Comparison of ENCODE assay signal across 29 cellular contexts in genomic region chr6:76533661-76534060, GRCh38.
"Had no signal": no experiment of that assay in that cellular context is flagged by ENCODE, and none has a peak within 500 bp of the region (broad histone marks: within the 10 kb centered on the region; RNA-seq: fewer than 3 reads in every experiment).

No MANE protein-coding gene starts in this region.

- H3K4me1 ChIP-seq: adrenal gland, body of pancreas, breast epithelium had no signal

- H3K4me3 Mint-ChIP-seq: activated B cell treated with CpG ODN at 0.5 μM for 24 hours; activated CD4-positive, alpha-beta memory T cell treated with anti-CD3 and anti-CD28 coated beads for 36 hours; activated CD4-positive, alpha-beta T cell treated with anti-CD3 and anti-CD28 coated beads, Interleukin-2, amount 10 ng/mL, durations not matched to agents 24 days and 14 days; activated CD8-positive, alpha-beta T cell treated with anti-CD3 and anti-CD28 coated beads for 36 hours; activated naive CD4-positive, alpha-beta T cell treated with anti-CD3 and anti-CD28 coated beads for 36 hours; activated naive CD8-positive, alpha-beta T cell treated with anti-CD3 and anti-CD28 coated beads for 36 hours; activated T-cell treated with anti-CD3 and anti-CD28 coated beads, Interleukin-2, amount 50 U/mL, for 24 hours; T-cell; T-helper 17 cell had no signal

- H3K36me3 Mint-ChIP-seq: activated CD4-positive, alpha-beta memory T cell treated with anti-CD3 and anti-CD28 coated beads for 36 hours; activated naive CD8-positive, alpha-beta T cell treated with anti-CD3 and anti-CD28 coated beads for 36 hours; T-cell had no signal

- H3K36me3 ChIP-seq: adrenal gland, brain microvascular endothelial cell, breast epithelium had no signal

- H3K9me3 ChIP-seq: adrenal gland, body of pancreas had no signal

- ATAC-seq: activated CD8-positive, alpha-beta T cell treated with anti-CD3 and anti-CD28 coated beads for 36 hours; activated naive CD4-positive, alpha-beta T cell treated with anti-CD3 and anti-CD28 coated beads, Interleukin-2, amount 50 U/mL, for 72 hours; body of pancreas; T-cell; T-helper 17 cell had no signal

- H3K4me1 Mint-ChIP-seq: activated B cell treated with CpG ODN at 0.5 μM for 24 hours; activated CD4-positive, alpha-beta T cell treated with anti-CD3 and anti-CD28 coated beads, Interleukin-2, amount 10 ng/mL, durations not matched to agents 24 days and 14 days; activated naive CD8-positive, alpha-beta T cell treated with anti-CD3 and anti-CD28 coated beads for 36 hours; T-cell; T-helper 17 cell had no signal

- H3K4me3 ChIP-seq: adrenal gland, body of pancreas, breast epithelium had no signal

- H3K27ac Mint-ChIP-seq: activated B cell treated with CpG ODN at 0.5 μM for 24 hours; activated CD4-positive, alpha-beta memory T cell treated with anti-CD3 and anti-CD28 coated beads for 36 hours; activated CD4-positive, alpha-beta T cell treated with anti-CD3 and anti-CD28 coated beads, Interleukin-2, amount 10 ng/mL, durations not matched to agents 24 days and 14 days; activated CD8-positive, alpha-beta T cell treated with anti-CD3 and anti-CD28 coated beads for 36 hours; activated naive CD4-positive, alpha-beta T cell treated with anti-CD3 and anti-CD28 coated beads for 36 hours; activated naive CD4-positive, alpha-beta T cell treated with anti-CD3 and anti-CD28 coated beads, Interleukin-2, amount 50 U/mL, for 72 hours; activated naive CD8-positive, alpha-beta T cell treated with anti-CD3 and anti-CD28 coated beads for 36 hours; activated T-cell treated with anti-CD3 and anti-CD28 coated beads, Interleukin-2, amount 50 U/mL, for 24 hours; activated T-helper 2 cell treated with anti-CD3 and anti-CD28 coated beads, Interferon-gamma antibody, Interleukin-2, Interleukin-4, amounts not matched to agents 10 μg/mL and 5 μg/mL and 100 μg/mL, durations not matched to agents 14 hours and 24 hours and 36 hours; T-cell; T-helper 17 cell had no signal

- H3K27ac ChIP-seq: adrenal gland, body of pancreas, brain microvascular endothelial cell, breast epithelium, VCaP had no signal

- H3K27me3 Mint-ChIP-seq: activated B cell treated with CpG ODN at 0.5 μM for 24 hours; activated CD4-positive, alpha-beta memory T cell treated with anti-CD3 and anti-CD28 coated beads for 36 hours; activated CD4-positive, alpha-beta T cell treated with anti-CD3 and anti-CD28 coated beads, Interleukin-2, amount 10 ng/mL, durations not matched to agents 24 days and 14 days; activated CD8-positive, alpha-beta T cell treated with anti-CD3 and anti-CD28 coated beads for 36 hours; activated naive CD8-positive, alpha-beta T cell treated with anti-CD3 and anti-CD28 coated beads for 36 hours; activated T-cell treated with anti-CD3 and anti-CD28 coated beads, Interleukin-2, amount 50 U/mL, for 24 hours; T-cell; T-helper 17 cell had no signal

- H3K27me3 ChIP-seq: adrenal gland, body of pancreas, brain microvascular endothelial cell, breast epithelium had no signal

- DNase-seq: activated B cell treated with CpG ODN at 0.5 μM for 24 hours; activated CD4-positive, alpha-beta memory T cell treated with anti-CD3 and anti-CD28 coated beads for 36 hours; activated CD4-positive, alpha-beta T cell treated with anti-CD3 and anti-CD28 coated beads for 4 hours; activated CD4-positive, alpha-beta T cell treated with anti-CD3 and anti-CD28 coated beads, Interleukin-2, amount 10 ng/mL, durations not matched to agents 24 days and 14 days; activated CD4-positive, alpha-beta T cell treated with anti-CD3 and anti-CD28 coated beads, Interleukin-2, amount 50 U/mL, for 1 hour; activated CD4-positive, alpha-beta T cell treated with anti-CD3 and anti-CD28 coated beads, Interleukin-2, amount 50 U/mL, for 4 hours; activated CD4-positive, CD25-positive, alpha-beta regulatory T cell treated with anti-CD3 and anti-CD28 coated beads, Interleukin-2, amount 50 U/mL, for 72 hours; activated CD8-positive, alpha-beta memory T cell treated with anti-CD3 and anti-CD28 coated beads, Interleukin-2, amount 50 U/mL, for 4 hours; activated CD8-positive, alpha-beta T cell treated with anti-CD3 and anti-CD28 coated beads for 36 hours; activated effector memory CD4-positive, alpha-beta T cell treated with Interleukin-2 at 50 U/mL for 16 hours; activated gamma-delta T cell treated with Interleukin-2 at 50 U/mL for 16 hours; activated naive CD4-positive, alpha-beta T cell; activated naive CD4-positive, alpha-beta T cell treated with anti-CD3 and anti-CD28 coated beads for 36 hours; activated naive CD4-positive, alpha-beta T cell treated with anti-CD3 and anti-CD28 coated beads, Interleukin-2, amount 50 U/mL, for 16 hours; activated naive CD8-positive, alpha-beta T cell treated with anti-CD3 and anti-CD28 coated beads for 36 hours; activated T-cell treated with anti-CD3 and anti-CD28 coated beads, Interleukin-2, amount 50 U/mL, for 24 hours; activated T-cell treated with anti-CD3 and anti-CD28 coated beads, Interleukin-2, amount 50 U/mL, for 48 hours; adrenal gland; amniotic stem cell; aorta; body of pancreas; brain microvascular endothelial cell; central memory CD4-positive, alpha-beta T cell; T-cell; T-helper 17 cell had no signal
